ENCODE assay signal across 1 cellular context in the genomic region with DNA sequence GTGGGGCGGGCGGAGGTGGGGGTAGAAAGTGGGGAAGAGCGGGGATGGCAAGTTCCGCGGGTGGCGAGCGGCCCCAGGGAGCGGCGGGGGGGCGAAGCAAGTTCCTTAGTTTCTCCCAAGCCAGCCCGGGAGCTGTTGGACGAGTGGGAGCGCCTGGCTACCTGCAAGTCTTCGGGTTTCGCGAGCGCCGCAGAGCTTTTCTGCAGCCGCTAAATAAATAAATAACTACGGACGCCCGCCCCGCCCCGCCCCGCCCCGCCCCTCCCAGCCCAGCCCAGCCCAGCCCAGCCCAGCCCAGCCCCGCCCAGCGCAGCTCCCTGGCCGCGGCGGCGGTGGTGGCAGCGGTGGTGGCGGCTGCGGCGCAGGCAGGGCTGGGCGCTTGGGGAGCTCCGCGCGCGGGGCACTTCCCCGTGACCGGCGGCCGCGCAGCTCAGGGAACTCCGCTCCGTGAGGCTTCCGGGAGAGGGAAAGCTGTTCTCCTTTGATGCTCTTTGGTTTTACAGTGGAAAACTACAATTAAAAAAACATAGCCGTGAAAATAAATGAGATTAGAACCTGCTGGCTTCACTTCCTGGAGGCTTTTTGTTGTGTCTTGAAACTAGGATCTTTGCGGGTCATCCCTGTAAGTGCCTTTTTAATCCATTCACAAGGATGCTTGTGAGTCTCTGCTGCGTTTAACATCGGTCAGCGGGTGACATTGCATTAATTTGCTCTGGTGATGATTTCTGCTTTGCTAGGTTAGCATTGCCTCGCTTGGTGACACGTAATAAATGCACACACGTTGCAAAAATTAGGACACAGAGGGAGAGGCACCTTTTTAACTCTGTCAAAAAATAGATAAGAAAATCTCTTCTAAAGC.
TF ChIP-seq lines count a peak whose summit lies in the region.

UBE2L5 (plus strand) TSS at position 438 of the 859 bp plus-strand sequence. CDS start 5,498 bp downstream, outside the sequence.

TF ChIP-seq in K562, 482 proteins besides CTCF, POLR2A, EP300 and RAD21 (continued from another document and continues in another):
- TF ChIP-seq, protein P1, sequence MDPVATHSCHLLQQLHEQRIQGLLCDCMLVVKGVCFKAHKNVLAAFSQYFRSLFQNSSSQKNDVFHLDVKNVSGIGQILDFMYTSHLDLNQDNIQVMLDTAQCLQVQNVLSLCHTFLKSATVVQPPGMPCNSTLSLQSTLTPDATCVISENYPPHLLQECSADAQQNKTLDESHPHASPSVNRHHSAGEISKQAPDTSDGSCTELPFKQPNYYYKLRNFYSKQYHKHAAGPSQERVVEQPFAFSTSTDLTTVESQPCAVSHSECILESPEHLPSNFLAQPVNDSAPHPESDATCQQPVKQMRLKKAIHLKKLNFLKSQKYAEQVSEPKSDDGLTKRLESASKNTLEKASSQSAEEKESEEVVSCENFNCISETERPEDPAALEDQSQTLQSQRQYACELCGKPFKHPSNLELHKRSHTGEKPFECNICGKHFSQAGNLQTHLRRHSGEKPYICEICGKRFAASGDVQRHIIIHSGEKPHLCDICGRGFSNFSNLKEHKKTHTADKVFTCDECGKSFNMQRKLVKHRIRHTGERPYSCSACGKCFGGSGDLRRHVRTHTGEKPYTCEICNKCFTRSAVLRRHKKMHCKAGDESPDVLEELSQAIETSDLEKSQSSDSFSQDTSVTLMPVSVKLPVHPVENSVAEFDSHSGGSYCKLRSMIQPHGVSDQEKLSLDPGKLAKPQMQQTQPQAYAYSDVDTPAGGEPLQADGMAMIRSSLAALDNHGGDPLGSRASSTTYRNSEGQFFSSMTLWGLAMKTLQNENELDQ (CRISPR knock-in tag; IDR thresholded peaks at IDR 0.05; ENCODE audit: borderline replicate concordance) = no peak
- TF ChIP-seq KLF10 (CRISPR knock-in tag; IDR thresholded peaks at IDR 0.05) (no peak), ZNF217 (CRISPR knock-in tag; IDR thresholded peaks at IDR 0.05) (no peak), ZNF143 (CRISPR knock-in tag; IDR thresholded peaks at IDR 0.05) (no peak), ETV6 (IDR thresholded peaks at IDR 0.05; ENCODE audit: borderline replicate concordance in 1 of 2, low read depth in 2 of 2, low read length in 1 of 2) (no peak), ETV6 (CRISPR knock-in tag; IDR thresholded peaks at IDR 0.05; ENCODE audit: borderline replicate concordance) (no peak), ZNF644 (tag; IDR thresholded peaks at IDR 0.05; ENCODE audit: low read depth) (no peak), ZBTB1 (CRISPR knock-in tag; IDR thresholded peaks at IDR 0.05; ENCODE audit: borderline replicate concordance, low read depth) (peak; percentile 97), ZNF316 (IDR thresholded peaks at IDR 0.05) (peak; percentile 84), RBFOX2 (IDR thresholded peaks at IDR 0.05; ENCODE audit: low read depth, low read length) (peak; percentile 63), ZNF639 (CRISPR knock-in tag; conservative IDR thresholded peaks at IDR 0.05 in 1 of 2, IDR thresholded peaks at IDR 0.05 in 1 of 2) (no peak), CGGBP1 (CRISPR knock-in tag; IDR thresholded peaks at IDR 0.05) (no peak), HNRNPK (IDR thresholded peaks at IDR 0.05; ENCODE audit: low read depth, low read length, poor library complexity, severe bottlenecking) (no peak), POLR3G (IDR thresholded peaks at IDR 0.05; ENCODE audit: extremely low read depth, insufficient read length, insufficient replicate concordance) (no peak), HDAC8 (tag; IDR thresholded peaks at IDR 0.05) (no peak), ZBTB8A (IDR thresholded peaks at IDR 0.05; ENCODE audit: partially characterized antibody) (no peak), NRF1 (conservative IDR thresholded peaks at IDR 0.05 in 1 of 2, IDR thresholded peaks at IDR 0.05 in 1 of 2) (peak; percentile 67 to 68; a peak in 2 of 4 replicates), HCFC1 (IDR thresholded peaks at IDR 0.05; ENCODE audit: low read depth, low read length) (no peak)
- TF ChIP-seq, protein P2, sequence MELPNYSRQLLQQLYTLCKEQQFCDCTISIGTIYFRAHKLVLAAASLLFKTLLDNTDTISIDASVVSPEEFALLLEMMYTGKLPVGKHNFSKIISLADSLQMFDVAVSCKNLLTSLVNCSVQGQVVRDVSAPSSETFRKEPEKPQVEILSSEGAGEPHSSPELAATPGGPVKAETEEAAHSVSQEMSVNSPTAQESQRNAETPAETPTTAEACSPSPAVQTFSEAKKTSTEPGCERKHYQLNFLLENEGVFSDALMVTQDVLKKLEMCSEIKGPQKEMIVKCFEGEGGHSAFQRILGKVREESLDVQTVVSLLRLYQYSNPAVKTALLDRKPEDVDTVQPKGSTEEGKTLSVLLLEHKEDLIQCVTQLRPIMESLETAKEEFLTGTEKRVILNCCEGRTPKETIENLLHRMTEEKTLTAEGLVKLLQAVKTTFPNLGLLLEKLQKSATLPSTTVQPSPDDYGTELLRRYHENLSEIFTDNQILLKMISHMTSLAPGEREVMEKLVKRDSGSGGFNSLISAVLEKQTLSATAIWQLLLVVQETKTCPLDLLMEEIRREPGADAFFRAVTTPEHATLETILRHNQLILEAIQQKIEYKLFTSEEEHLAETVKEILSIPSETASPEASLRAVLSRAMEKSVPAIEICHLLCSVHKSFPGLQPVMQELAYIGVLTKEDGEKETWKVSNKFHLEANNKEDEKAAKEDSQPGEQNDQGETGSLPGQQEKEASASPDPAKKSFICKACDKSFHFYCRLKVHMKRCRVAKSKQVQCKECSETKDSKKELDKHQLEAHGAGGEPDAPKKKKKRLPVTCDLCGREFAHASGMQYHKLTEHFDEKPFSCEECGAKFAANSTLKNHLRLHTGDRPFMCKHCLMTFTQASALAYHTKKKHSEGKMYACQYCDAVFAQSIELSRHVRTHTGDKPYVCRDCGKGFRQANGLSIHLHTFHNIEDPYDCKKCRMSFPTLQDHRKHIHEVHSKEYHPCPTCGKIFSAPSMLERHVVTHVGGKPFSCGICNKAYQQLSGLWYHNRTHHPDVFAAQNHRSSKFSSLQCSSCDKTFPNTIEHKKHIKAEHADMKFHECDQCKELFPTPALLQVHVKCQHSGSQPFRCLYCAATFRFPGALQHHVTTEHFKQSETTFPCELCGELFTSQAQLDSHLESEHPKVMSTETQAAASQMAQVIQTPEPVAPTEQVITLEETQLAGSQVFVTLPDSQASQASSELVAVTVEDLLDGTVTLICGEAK (IDR thresholded peaks at IDR 0.05) = 0 out of 2 replicates have a peak, but pooled peaks have one; percentile 10
- TF ChIP-seq, protein P2 (CRISPR knock-in tag; IDR thresholded peaks at IDR 0.05) = no peak
- TF ChIP-seq, protein P3, sequence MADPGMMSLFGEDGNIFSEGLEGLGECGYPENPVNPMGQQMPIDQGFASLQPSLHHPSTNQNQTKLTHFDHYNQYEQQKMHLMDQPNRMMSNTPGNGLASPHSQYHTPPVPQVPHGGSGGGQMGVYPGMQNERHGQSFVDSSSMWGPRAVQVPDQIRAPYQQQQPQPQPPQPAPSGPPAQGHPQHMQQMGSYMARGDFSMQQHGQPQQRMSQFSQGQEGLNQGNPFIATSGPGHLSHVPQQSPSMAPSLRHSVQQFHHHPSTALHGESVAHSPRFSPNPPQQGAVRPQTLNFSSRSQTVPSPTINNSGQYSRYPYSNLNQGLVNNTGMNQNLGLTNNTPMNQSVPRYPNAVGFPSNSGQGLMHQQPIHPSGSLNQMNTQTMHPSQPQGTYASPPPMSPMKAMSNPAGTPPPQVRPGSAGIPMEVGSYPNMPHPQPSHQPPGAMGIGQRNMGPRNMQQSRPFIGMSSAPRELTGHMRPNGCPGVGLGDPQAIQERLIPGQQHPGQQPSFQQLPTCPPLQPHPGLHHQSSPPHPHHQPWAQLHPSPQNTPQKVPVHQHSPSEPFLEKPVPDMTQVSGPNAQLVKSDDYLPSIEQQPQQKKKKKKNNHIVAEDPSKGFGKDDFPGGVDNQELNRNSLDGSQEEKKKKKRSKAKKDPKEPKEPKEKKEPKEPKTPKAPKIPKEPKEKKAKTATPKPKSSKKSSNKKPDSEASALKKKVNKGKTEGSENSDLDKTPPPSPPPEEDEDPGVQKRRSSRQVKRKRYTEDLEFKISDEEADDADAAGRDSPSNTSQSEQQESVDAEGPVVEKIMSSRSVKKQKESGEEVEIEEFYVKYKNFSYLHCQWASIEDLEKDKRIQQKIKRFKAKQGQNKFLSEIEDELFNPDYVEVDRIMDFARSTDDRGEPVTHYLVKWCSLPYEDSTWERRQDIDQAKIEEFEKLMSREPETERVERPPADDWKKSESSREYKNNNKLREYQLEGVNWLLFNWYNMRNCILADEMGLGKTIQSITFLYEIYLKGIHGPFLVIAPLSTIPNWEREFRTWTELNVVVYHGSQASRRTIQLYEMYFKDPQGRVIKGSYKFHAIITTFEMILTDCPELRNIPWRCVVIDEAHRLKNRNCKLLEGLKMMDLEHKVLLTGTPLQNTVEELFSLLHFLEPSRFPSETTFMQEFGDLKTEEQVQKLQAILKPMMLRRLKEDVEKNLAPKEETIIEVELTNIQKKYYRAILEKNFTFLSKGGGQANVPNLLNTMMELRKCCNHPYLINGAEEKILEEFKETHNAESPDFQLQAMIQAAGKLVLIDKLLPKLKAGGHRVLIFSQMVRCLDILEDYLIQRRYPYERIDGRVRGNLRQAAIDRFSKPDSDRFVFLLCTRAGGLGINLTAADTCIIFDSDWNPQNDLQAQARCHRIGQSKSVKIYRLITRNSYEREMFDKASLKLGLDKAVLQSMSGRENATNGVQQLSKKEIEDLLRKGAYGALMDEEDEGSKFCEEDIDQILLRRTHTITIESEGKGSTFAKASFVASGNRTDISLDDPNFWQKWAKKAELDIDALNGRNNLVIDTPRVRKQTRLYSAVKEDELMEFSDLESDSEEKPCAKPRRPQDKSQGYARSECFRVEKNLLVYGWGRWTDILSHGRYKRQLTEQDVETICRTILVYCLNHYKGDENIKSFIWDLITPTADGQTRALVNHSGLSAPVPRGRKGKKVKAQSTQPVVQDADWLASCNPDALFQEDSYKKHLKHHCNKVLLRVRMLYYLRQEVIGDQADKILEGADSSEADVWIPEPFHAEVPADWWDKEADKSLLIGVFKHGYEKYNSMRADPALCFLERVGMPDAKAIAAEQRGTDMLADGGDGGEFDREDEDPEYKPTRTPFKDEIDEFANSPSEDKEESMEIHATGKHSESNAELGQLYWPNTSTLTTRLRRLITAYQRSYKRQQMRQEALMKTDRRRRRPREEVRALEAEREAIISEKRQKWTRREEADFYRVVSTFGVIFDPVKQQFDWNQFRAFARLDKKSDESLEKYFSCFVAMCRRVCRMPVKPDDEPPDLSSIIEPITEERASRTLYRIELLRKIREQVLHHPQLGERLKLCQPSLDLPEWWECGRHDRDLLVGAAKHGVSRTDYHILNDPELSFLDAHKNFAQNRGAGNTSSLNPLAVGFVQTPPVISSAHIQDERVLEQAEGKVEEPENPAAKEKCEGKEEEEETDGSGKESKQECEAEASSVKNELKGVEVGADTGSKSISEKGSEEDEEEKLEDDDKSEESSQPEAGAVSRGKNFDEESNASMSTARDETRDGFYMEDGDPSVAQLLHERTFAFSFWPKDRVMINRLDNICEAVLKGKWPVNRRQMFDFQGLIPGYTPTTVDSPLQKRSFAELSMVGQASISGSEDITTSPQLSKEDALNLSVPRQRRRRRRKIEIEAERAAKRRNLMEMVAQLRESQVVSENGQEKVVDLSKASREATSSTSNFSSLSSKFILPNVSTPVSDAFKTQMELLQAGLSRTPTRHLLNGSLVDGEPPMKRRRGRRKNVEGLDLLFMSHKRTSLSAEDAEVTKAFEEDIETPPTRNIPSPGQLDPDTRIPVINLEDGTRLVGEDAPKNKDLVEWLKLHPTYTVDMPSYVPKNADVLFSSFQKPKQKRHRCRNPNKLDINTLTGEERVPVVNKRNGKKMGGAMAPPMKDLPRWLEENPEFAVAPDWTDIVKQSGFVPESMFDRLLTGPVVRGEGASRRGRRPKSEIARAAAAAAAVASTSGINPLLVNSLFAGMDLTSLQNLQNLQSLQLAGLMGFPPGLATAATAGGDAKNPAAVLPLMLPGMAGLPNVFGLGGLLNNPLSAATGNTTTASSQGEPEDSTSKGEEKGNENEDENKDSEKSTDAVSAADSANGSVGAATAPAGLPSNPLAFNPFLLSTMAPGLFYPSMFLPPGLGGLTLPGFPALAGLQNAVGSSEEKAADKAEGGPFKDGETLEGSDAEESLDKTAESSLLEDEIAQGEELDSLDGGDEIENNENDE (IDR thresholded peaks at IDR 0.05; ENCODE audit: low read depth, low read length) = no peak
